ENCODE assay signal across 8 cellular contexts in the genomic region with DNA sequence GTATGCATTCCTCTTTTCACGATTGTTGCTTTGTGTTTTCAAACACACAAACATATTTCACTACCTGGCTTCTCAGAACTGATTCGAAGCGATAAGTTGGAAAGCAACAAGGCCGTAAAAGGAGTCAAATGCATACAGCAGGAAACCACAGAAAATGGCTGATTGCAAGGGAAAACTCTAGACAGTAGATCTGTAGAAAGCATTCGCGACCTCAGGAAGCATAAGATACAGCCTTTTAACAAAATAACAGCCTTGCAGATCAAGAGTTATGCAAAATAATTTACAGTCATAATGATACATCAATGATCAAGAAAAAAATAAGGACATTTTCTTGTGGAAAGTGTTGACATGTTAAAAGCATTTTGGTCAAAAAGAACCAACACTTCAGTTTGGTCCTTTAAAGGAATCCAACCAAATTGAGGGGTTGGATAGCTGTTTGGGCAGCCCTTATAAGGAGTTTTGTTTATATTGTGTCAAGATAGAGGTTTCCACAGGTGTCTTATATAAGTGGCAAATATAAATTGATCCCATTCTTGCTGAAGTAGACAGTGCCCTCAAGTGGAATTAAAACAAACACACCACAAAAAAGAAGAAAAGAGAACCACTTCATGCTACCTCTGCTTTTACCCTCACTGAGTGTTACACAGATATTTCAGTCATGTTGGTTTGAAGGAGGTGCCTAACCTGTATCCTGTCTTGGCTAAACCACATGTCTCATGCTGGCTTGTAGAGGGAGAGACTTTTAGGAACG. TPM values are rescaled to one million over a fixed set of nuclear protein-coding genes. Genes with fewer than 3 reads are reported as not detected.
DNase-seq lines count a peak whose midpoint lies in the region; ATAC-seq and TF ChIP-seq lines count a peak whose summit lies in the region.

No MANE protein-coding gene starts in this region.

- peak overlapping the region; percentile 98 for H3K27ac Mint-ChIP-seq in activated CD8-positive, alpha-beta T cell treated with anti-CD3 and anti-CD28 coated beads for 36 hours

- H3K36me3 Mint-ChIP-seq in activated CD8-positive, alpha-beta T cell treated with anti-CD3 and anti-CD28 coated beads for 36 hours (ENCODE audit: low read depth), result peaks cover 45% of the 10 kb centered on the region

- CTCF ChIA-PET in activated CD8-positive, alpha-beta T cell treated with anti-CD3 and anti-CD28 coated beads for 36 hours (lab: Charles Lee), result interaction anchor here (0.8 to 12.6 kb wide), 21 partner anchors 9 to 722 kb away, joined by 3 to 340 read pairs (median 4); partner anchors contain the start of genes CNEP1R1 and SNX20

- H3K4me1 Mint-ChIP-seq in activated CD8-positive, alpha-beta T cell treated with anti-CD3 and anti-CD28 coated beads for 36 hours (ENCODE audit: low read depth), result peaks cover 61% of the 10 kb centered on the region

- POLR2A ChIA-PET in activated CD8-positive, alpha-beta T cell treated with anti-CD3 and anti-CD28 coated beads for 36 hours (lab: Charles Lee), result interaction anchor here (1.1 to 5.0 kb wide), 4 partner anchors 16 to 81 kb away, joined by 3 to 22 read pairs (median 8); partner anchors contain the start of gene SNX20

- no peaks in the 10 kb centered on the region for H3K27me3 ChIP-seq in kidney epithelial cell (ENCODE audit: control insufficient read depth, insufficient read depth, low read length)

- DNase-seq in GDM1 (lab: John Stamatoyannopoulos, UW) (peak; percentile 54), LNCaP clone FGC (ENCODE audit: low read depth) (no peak), kidney epithelial cell (ENCODE audit: low read depth) (no peak), AG08396 (ENCODE audit: low spot score) (no peak)
- peak; percentile 25 for DNase-seq in activated CD8-positive, alpha-beta T cell treated with anti-CD3 and anti-CD28 coated beads for 36 hours

- H3K4me3 ChIP-seq in LNCaP clone FGC (ENCODE audit: low read depth, low read length) (no peak overlapping the region), kidney epithelial cell (ENCODE audit: low read depth, low read length) (no peak overlapping the region)

- ATAC-seq in GM21360 (IDR thresholded peaks at IDR 0.05; ENCODE audit: unreplicated experiment) (peak; percentile 51), HG02970 (IDR thresholded peaks at IDR 0.05; ENCODE audit: low FRiP score, unreplicated experiment) (no peak), HG02884 (IDR thresholded peaks at IDR 0.05; ENCODE audit: unreplicated experiment) (no peak)
- ATAC-seq in activated CD8-positive, alpha-beta T cell treated with anti-CD3 and anti-CD28 coated beads for 36 hours, result peak; percentile 66

- TF ChIP-seq CTCF in LNCaP clone FGC (IDR thresholded peaks at IDR 0.05; ENCODE audit: control insufficient read depth, extremely low read depth, insufficient read depth) (peak; percentile 52), kidney epithelial cell (IDR thresholded peaks at IDR 0.05; ENCODE audit: insufficient read depth, low read length, poor library complexity, severe bottlenecking) (peak; percentile 4)
- TF ChIP-seq CTCF in activated CD8-positive, alpha-beta T cell treated with anti-CD3 and anti-CD28 coated beads for 36 hours (IDR thresholded peaks at IDR 0.05), result peak; percentile 79

- H3K9me3 Mint-ChIP-seq in activated CD8-positive, alpha-beta T cell treated with anti-CD3 and anti-CD28 coated beads for 36 hours, result no peaks in the 10 kb centered on the region

- peak overlapping the region; percentile 69 for H3K4me3 Mint-ChIP-seq in activated CD8-positive, alpha-beta T cell treated with anti-CD3 and anti-CD28 coated beads for 36 hours

- no peaks in the 10 kb centered on the region for H3K36me3 ChIP-seq in kidney epithelial cell (ENCODE audit: control insufficient read depth, insufficient read depth, low read length)

- H3K27me3 Mint-ChIP-seq in activated CD8-positive, alpha-beta T cell treated with anti-CD3 and anti-CD28 coated beads for 36 hours, result no peaks in the 10 kb centered on the region

- intact Hi-C loops in activated CD8-positive, alpha-beta T cell treated with anti-CD3 and anti-CD28 coated beads for 36 hours (cut with micrococcal nuclease), result loop anchor here (5.0 to 10.0 kb wide), 6 partner anchors 60 to 723 kb away; partner anchors contain the start of genes BRD7, CNEP1R1 and SNX20

RNA-seq across cellular contexts. Expression of gene CYLD, which starts 5.5 kb away (rescaled TPM):
- 10 to 100 TPM; 86.4 to 94.4 TPM for total RNA-seq in activated CD8-positive, alpha-beta T cell treated with anti-CD3 and anti-CD28 coated beads for 36 hours
- total RNA-seq in kidney epithelial cell, result 21.5 and 24.4 TPM in 2 replicates

RNA-seq across cellular contexts. Expression of gene NOD2, which starts 54.0 kb away (rescaled TPM):
- total RNA-seq in activated CD8-positive, alpha-beta T cell treated with anti-CD3 and anti-CD28 coated beads for 36 hours, result 1 to 10 TPM; 1.1 to 1.6 TPM
- total RNA-seq in kidney epithelial cell, result 0.07 and 0.46 TPM in 2 replicates

Comparison
In these comparisons a context has a peak if more than half of its experiments do, and no peak if none do; other contexts are left out.
1. DNase-seq: peak in GDM1 (single experiment) and activated CD8-positive, alpha-beta T cell treated with anti-CD3 and anti-CD28 coated beads for 36 hours (single experiment); none in LNCaP clone FGC (single experiment), kidney epithelial cell (single experiment) and AG08396 (single experiment).
2. ATAC-seq: peak in GM21360 (single experiment) and activated CD8-positive, alpha-beta T cell treated with anti-CD3 and anti-CD28 coated beads for 36 hours (single experiment); none in HG02970 (single experiment) and HG02884 (single experiment).
3. CTCF ChIP-seq: peak in every context shown above with its lines; median percentile 79 in activated CD8-positive, alpha-beta T cell treated with anti-CD3 and anti-CD28 coated beads for 36 hours; 52 in LNCaP clone FGC; 4 in kidney epithelial cell.